In the genomic region with DNA sequence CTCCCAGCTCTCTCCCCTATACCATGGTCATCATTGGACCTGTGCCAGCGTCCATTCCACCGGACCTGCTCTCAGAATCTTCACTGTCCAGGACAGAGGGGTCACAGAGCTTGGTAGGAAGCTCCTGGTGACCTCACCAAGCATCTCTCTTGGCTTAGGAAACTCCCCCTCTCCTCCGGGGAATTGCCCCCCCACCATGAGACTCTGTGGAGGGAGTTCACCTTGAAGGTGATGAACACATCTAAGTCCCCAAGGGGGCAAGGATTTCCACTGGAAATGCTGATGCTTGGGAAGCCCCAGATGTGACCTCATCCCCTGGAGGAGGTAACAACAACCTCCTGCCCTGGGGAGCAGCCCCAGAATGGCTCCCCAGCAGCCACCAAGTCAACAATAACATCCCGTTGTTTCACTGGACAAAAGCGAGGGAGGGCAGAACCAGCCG, we compare ENCODE assay signal across 15 cellular contexts. TPM values are rescaled to one million over a fixed set of nuclear protein-coding genes. Genes with fewer than 3 reads are reported as not detected.
DNase-seq lines count a peak whose midpoint lies in the region; ATAC-seq, FAIRE-seq and TF ChIP-seq lines count a peak whose summit lies in the region.
"Had no signal": no experiment of that assay in that cellular context is flagged by ENCODE, and none has a peak within 500 bp of the region (broad histone marks: within the 10 kb centered on the region; RNA-seq: fewer than 3 reads in every experiment).

No MANE protein-coding gene starts in this region.

- H3K27me3 ChIP-seq in GM23248 (replicated peaks; ENCODE audit: insufficient read depth) (no peaks in the 10 kb centered on the region), K562 (ENCODE audit: control insufficient read depth in 2 of 2, insufficient read depth in 2 of 2, low read length in 2 of 2) (no peaks in the 10 kb centered on the region), parathyroid adenoma (ENCODE audit: control insufficient read depth, insufficient read depth, low read length) (no peaks in the 10 kb centered on the region), SJCRH30 (peaks cover 5% of the 10 kb centered on the region; the same call in 1 of the 2 replicates), SK-N-SH (ENCODE audit: insufficient read depth) (0 out of 2 replicates have a peak, but pooled peaks cover 4% of the 10 kb centered on the region)

- no peak for TF ChIP-seq CTCF in Calu3 (IDR thresholded peaks at IDR 0.05; ENCODE audit: unreplicated experiment)
- TF ChIP-seq CTCF in K562 (IDR thresholded peaks at IDR 0.05 in 2 of 3, conservative IDR thresholded peaks at IDR 0.05 in 1 of 3; ENCODE audit: insufficient read depth in 2 of 3, low read depth in 1 of 3, low read length in 3 of 3): no peak
- no peak for TF ChIP-seq CTCF in parathyroid adenoma (IDR thresholded peaks at IDR 0.05)
- no peak for TF ChIP-seq CTCF in SK-N-SH (IDR thresholded peaks at IDR 0.05)

- peaks cover 65% of the 10 kb centered on the region for H3K36me3 Mint-ChIP-seq in Calu3 (ENCODE audit: insufficient read depth, unreplicated experiment)
- H3K36me3 Mint-ChIP-seq: mesothelial cell of epicardium had no signal

- BruUV-seq in Calu3 (replicated peaks; lab: Mats Ljungman, UMichigan) (no TSS peak), K562 (replicated peaks; lab: Mats Ljungman, UMichigan) (no TSS peak)

- peaks cover 39% of the 10 kb centered on the region for H3F3A ChIP-seq in GM23248 (ENCODE audit: insufficient read depth)
- no peaks in the 10 kb centered on the region for H3F3A ChIP-seq in SK-N-SH (replicated peaks; ENCODE audit: insufficient read depth)

- H3K27ac ChIP-seq in GM23248 (peak overlapping the region; percentile 23; the same call in 1 of the 2 replicates), K562 (ENCODE audit: extremely low read depth, low read depth, low read length) (no peak overlapping the region), parathyroid adenoma (peak overlapping the region; percentile 84), SJCRH30 (no peak overlapping the region), SK-N-SH (ENCODE audit: low read depth in 2 of 2, low read length in 1 of 2) (no peak overlapping the region)

- peak overlapping the region; percentile 81 for H3K9ac ChIP-seq in GM23248
- peak overlapping the region in 1 of 2 experiments; percentile 70; a peak in 1 of 4 replicates for H3K9ac ChIP-seq in K562 (ENCODE audit: insufficient read depth in 1 of 2, low read depth in 2 of 2, low read length in 2 of 2)
- no peak overlapping the region for H3K9ac ChIP-seq in parathyroid adenoma
- no peak overlapping the region for H3K9ac ChIP-seq in SK-N-SH

- peaks cover 9% of the 10 kb centered on the region for H4K20me1 ChIP-seq in GM23248 (ENCODE audit: insufficient read depth)
- H4K20me1 ChIP-seq in K562 (replicated peaks; ENCODE audit: control insufficient read depth, insufficient read depth, low read length): peaks cover 31% of the 10 kb centered on the region
- H4K20me1 ChIP-seq in SK-N-SH (ENCODE audit: insufficient read depth): no peaks in the 10 kb centered on the region

- H3K9me2 ChIP-seq in GM23248 (ENCODE audit: insufficient read depth) (no peaks in the 10 kb centered on the region), SK-N-SH (no peaks in the 10 kb centered on the region)

- in situ Hi-C loops in GM23248 (cut with MboI) (no loop called here), K562 (cut with MboI) (no loop called here)

- H3K9me3 Mint-ChIP-seq in Calu3 (ENCODE audit: low read depth, unreplicated experiment): no peaks in the 10 kb centered on the region
- H3K9me3 Mint-ChIP-seq: H9; mesothelial cell of epicardium; T-helper 2 cell treated with Interferon-gamma antibody and Interleukin-4, amounts not matched to agents 5 μg/mL and 100 μg/mL, for 36 hours had no signal

- H2AFZ ChIP-seq in GM23248 (no peak overlapping the region), K562 (ENCODE audit: low read depth, low read length) (no peak overlapping the region), parathyroid adenoma (no peak overlapping the region), SK-N-SH (ENCODE audit: low read depth) (no peak overlapping the region)

- H3K9me1 ChIP-seq in K562 (ENCODE audit: control insufficient read depth, insufficient read depth, low read length): no peaks in the 10 kb centered on the region

- TF ChIP-seq EP300 in K562 (IDR thresholded peaks at IDR 0.05; ENCODE audit: low read length) (no peak), SK-N-SH (IDR thresholded peaks at IDR 0.05; ENCODE audit: borderline replicate concordance in 1 of 2, low read depth in 1 of 2, low read length in 1 of 2) (no peak)

- H3K4me2 ChIP-seq in GM23248 (ENCODE audit: unreplicated experiment): peak overlapping the region; percentile 83
- H3K4me2 ChIP-seq in K562 (ENCODE audit: insufficient read depth, low read length): no peak overlapping the region
- no peak overlapping the region for H3K4me2 ChIP-seq in parathyroid adenoma (ENCODE audit: low read length)
- H3K4me2 ChIP-seq in SK-N-SH: no peak overlapping the region

- no peak for ATAC-seq in K562

- POLR2A ChIA-PET in K562 (lab: Yijun Ruan, JAX): interaction anchor here (0.8 kb wide), 1 partner anchor 21 kb away, joined by 3 read pairs; no protein-coding TSS in a partner anchor
- POLR2A ChIA-PET in SK-N-SH (lab: Yijun Ruan, JAX): interaction anchor here (0.9 kb wide), 1 partner anchor 31 kb away, joined by 3 read pairs; the partner anchor contains the start of gene UBL7

- H3K9me3 ChIP-seq in GM23248 (ENCODE audit: low read depth): no peaks in the 10 kb centered on the region
- no peaks in the 10 kb centered on the region for H3K9me3 ChIP-seq in K562 (replicated peaks; ENCODE audit: control insufficient read depth, insufficient read depth, low read depth, low read length)
- H3K9me3 ChIP-seq in parathyroid adenoma (ENCODE audit: control insufficient read depth, low read length): no peaks in the 10 kb centered on the region
- no peaks in the 10 kb centered on the region for H3K9me3 ChIP-seq in SJCRH30 (replicated peaks)
- no peaks in the 10 kb centered on the region for H3K9me3 ChIP-seq in SK-N-SH

- H3K79me2 ChIP-seq in GM23248 (ENCODE audit: insufficient read depth) (peaks cover 92% of the 10 kb centered on the region), K562 (ENCODE audit: control insufficient read depth, insufficient read depth, low read length) (peaks cover 85% of the 10 kb centered on the region), parathyroid adenoma (peaks cover 3% of the 10 kb centered on the region), SK-N-SH (ENCODE audit: insufficient read depth) (no peaks in the 10 kb centered on the region)

- H3K4me3 Mint-ChIP-seq in Calu3 (ENCODE audit: low read depth, unreplicated experiment): peak overlapping the region; percentile 80
- H3K4me3 Mint-ChIP-seq: mesothelial cell of epicardium had no signal

- no peak overlapping the region for H3K27ac Mint-ChIP-seq in Calu3 (ENCODE audit: unreplicated experiment)
- H3K27ac Mint-ChIP-seq: H9, mesothelial cell of epicardium, progenitor cell of endocrine pancreas had no signal

- DNase-seq in Calu3: no peak
- peak; percentile 41 for DNase-seq in GM23248
- DNase-seq in K562 (ENCODE audit: extremely low read depth in 1 of 4, low spot score in 3 of 4): no peak
- no peak for DNase-seq in SKM-1 treated with dmso at 0.1 percent for 144 hours (lab: John Stamatoyannopoulos, UW; ENCODE audit: unreplicated experiment)
- DNase-seq in SJCRH30: no peak
- DNase-seq in SK-N-SH: no peak
- DNase-seq: H9; NCI-H1092 treated with DMSO at 0.1 percent for 48 hours; NCI-H446 treated with DMSO at 0.1 percent for 48 hours; stimulated activated CD4-positive, alpha-beta T cell treated with anti-CD3 and anti-CD28 coated beads, Interleukin-4, amount 100 ng/mL, for 4 hours had no signal

- no peak for TF ChIP-seq POLR2A in K562 (conservative IDR thresholded peaks at IDR 0.05)

- WGBS in GM23248 (ENCODE audit: low coverage in 1 of 2, low lambda C conversion rate in 2 of 2, missing lambda C conversion rate in 2 of 2), 2 experiments: 56 to 58% methylated on average over 5 to 6 of the region's 6 CpGs
- WGBS in K562 (ENCODE audit: insufficient coverage, low coverage, missing lambda C conversion rate): 39% methylated on average over 5 of the region's 6 CpGs
- WGBS in SK-N-SH (ENCODE audit: low lambda C conversion rate): 86% methylated on average over 4 of the region's 6 CpGs

- peak overlapping the region; percentile 100 for H3K4me3 ChIP-seq in GM23248
- H3K4me3 ChIP-seq in K562: no peak overlapping the region
- H3K4me3 ChIP-seq in parathyroid adenoma (ENCODE audit: low read depth, low read length): no peak overlapping the region
- H3K4me3 ChIP-seq in SJCRH30: no peak overlapping the region
- H3K4me3 ChIP-seq in SK-N-SH (ENCODE audit: low read depth in 2 of 2, low read length in 1 of 2): no peak overlapping the region

- TF ChIP-seq RAD21 in K562 (CRISPR knock-in tag; conservative IDR thresholded peaks at IDR 0.05 in 1 of 2, IDR thresholded peaks at IDR 0.05 in 1 of 2) (no peak), SK-N-SH (IDR thresholded peaks at IDR 0.05; ENCODE audit: low read length) (no peak)

- no peaks in the 10 kb centered on the region for H3K36me3 ChIP-seq in GM23248 (ENCODE audit: low read depth)
- H3K36me3 ChIP-seq in K562 (ENCODE audit: control insufficient read depth, insufficient read depth, low read length): peaks cover 31% of the 10 kb centered on the region; the same call in 2 of the 3 replicates
- H3K36me3 ChIP-seq in parathyroid adenoma (ENCODE audit: control insufficient read depth, insufficient read depth, low read length): no peaks in the 10 kb centered on the region
- no peaks in the 10 kb centered on the region for H3K36me3 ChIP-seq in SJCRH30
- no peaks in the 10 kb centered on the region for H3K36me3 ChIP-seq in SK-N-SH (replicated peaks in 1 of 2; ENCODE audit: control insufficient read depth in 1 of 2, insufficient read depth in 2 of 2, low read length in 1 of 2)

- FAIRE-seq in K562 (lab: Jason Lieb, UNC): no peak
- FAIRE-seq: RCC 7860 had no signal

- peaks cover 50% of the 10 kb centered on the region for H3K4me1 ChIP-seq in GM23248 (ENCODE audit: insufficient read depth)
- H3K4me1 ChIP-seq in K562 (replicated peaks in 1 of 2; ENCODE audit: control insufficient read depth in 2 of 2, insufficient read depth in 2 of 2, low read length in 2 of 2): peaks cover 65 to 82% of the 10 kb centered on the region in 2 experiments
- H3K4me1 ChIP-seq in parathyroid adenoma: peaks cover 36% of the 10 kb centered on the region
- peaks cover 7% of the 10 kb centered on the region for H3K4me1 ChIP-seq in SJCRH30
- H3K4me1 ChIP-seq in SK-N-SH (ENCODE audit: control insufficient read depth in 1 of 2, insufficient read depth in 2 of 2, low read depth in 1 of 2, low read length in 1 of 2): peaks cover 0 to 13% of the 10 kb centered on the region in 2 experiments; a peak in 1 of 4 replicates

- CTCF ChIA-PET in Calu3 (lab: Charles Lee): interaction anchor here (1.0 to 2.1 kb wide), 3 partner anchors 10 to 33 kb away, joined by 4 to 13 read pairs (median 5); no protein-coding TSS in a partner anchor
- CTCF ChIA-PET in K562 (lab: Yijun Ruan, JAX; ENCODE audit: low intra/inter-chr PET ratio): no interaction called here
- CTCF ChIA-PET in SK-N-SH (lab: Yijun Ruan, JAX): interaction anchor here (1.2 to 36.5 kb wide), 4 partner anchors 8 to 338 kb away, joined by 3 to 779 read pairs (median 4); partner anchors contain the start of gene CYP11A1

- no peaks in the 10 kb centered on the region for H3K27me3 Mint-ChIP-seq in Calu3 (ENCODE audit: unreplicated experiment)

- peaks cover 73% of the 10 kb centered on the region for H3K4me1 Mint-ChIP-seq in Calu3 (ENCODE audit: low read depth, unreplicated experiment)

- intact Hi-C loops in Calu3 (cut with micrococcal nuclease; ENCODE audit: unreplicated experiment): no loop called here
- intact Hi-C loops in K562 (cut with micrococcal nuclease): no loop called here

RNA-seq across cellular contexts. Expression of gene SEMA7A, which starts 3.2 kb away (rescaled TPM):
- 67.6 and 74.8 TPM in 2 replicates for total RNA-seq in Calu3 (2022)
- 132 and 151 TPM in 2 replicates for total RNA-seq in GM23248 (2014; rRNA removed; shearing (Covaris generic))
- 41.2 and 42.3 TPM in 2 replicates for polyA plus RNA-seq in GM23248 (2016; fragmentation: Nextera tagmentation; extraction: Ambion mirVana)
- total RNA-seq in K562 (2011; cell fraction: chromatin; rRNA removed; ENCODE audit: low replicate concordance): 17.2 and 52.5 TPM in 2 replicates
- 48.0 and 55.7 TPM in 2 replicates for total RNA-seq in K562 (2011; cell fraction: nucleolus; rRNA removed)
- total RNA-seq in K562 (2011; cell fraction: nucleoplasm; rRNA removed): 32.8 and 33.4 TPM in 2 replicates
- 4.8 and 5.7 TPM in 2 replicates for total RNA-seq in K562 (2014; rRNA removed)
- 1.7 and 3.3 TPM in 2 replicates for total RNA-seq in K562 (2014; rRNA removed; fragmentation: Illumina TruSeq; extraction: Trizol)
- total RNA-seq in K562 (2015; rRNA removed; fragmentation: Illumina TruSeq; extraction: Trizol): 6.1 and 6.6 TPM in 2 replicates
- total RNA-seq in K562 (2021): 6.2 and 6.8 TPM in 2 replicates
- polyA plus RNA-seq in K562 (2011; rRNA removed): 8.2 and 12.8 TPM in 2 replicates
- polyA plus RNA-seq in K562 (2011; cell fraction: cytosol; rRNA removed): 15.1 and 15.7 TPM in 2 replicates
- polyA plus RNA-seq in K562 (2011; cell fraction: nucleus; rRNA removed): 24.4 and 28.1 TPM in 2 replicates
- 12.7 and 16.6 TPM in 2 replicates for polyA plus RNA-seq in K562 (2012)
- polyA plus RNA-seq in K562 (2014; fragmentation: Illumina TruSeq; extraction: Trizol): 6.4 and 6.8 TPM in 2 replicates
- under 1 TPM in 1 of 2 experiments, not detected in 1; 0.04 TPM for polyA plus RNA-seq in K562 (2014; fragmentation: Nextera tagmentation; extraction: Ambion mirVana)
- 3.6 and 7.2 TPM in 2 replicates for polyA plus RNA-seq in K562 (2014; rRNA removed)
- polyA minus RNA-seq in K562 (2011; rRNA and poly(A)+ RNA removed): 7.0 and 9.6 TPM in 2 replicates
- 8.2 and 10.7 TPM in 2 replicates for polyA minus RNA-seq in K562 (2011; cell fraction: cytosol; rRNA and poly(A)+ RNA removed)
- polyA minus RNA-seq in K562 (2011; cell fraction: nucleus; rRNA and poly(A)+ RNA removed): 8.9 and 13.2 TPM in 2 replicates
- 2.6 and 2.8 TPM in 2 replicates for total RNA-seq in SJCRH30 (2014; rRNA removed; shearing (Covaris generic))
- 0.80 and 1.3 TPM in 2 replicates for polyA plus RNA-seq in SK-N-SH (2012; rRNA removed)
- polyA plus RNA-seq in SK-N-SH (2012; cell fraction: cytosol; rRNA removed): 0.50 and 0.92 TPM in 2 replicates
- 1.1 and 1.3 TPM in 2 replicates for polyA plus RNA-seq in SK-N-SH (2012; cell fraction: nucleus; rRNA removed)

RNA-seq across cellular contexts. Expression of gene UBL7, which starts 30.4 kb away (rescaled TPM):
- total RNA-seq in Calu3 (2022): 38.5 and 43.8 TPM in 2 replicates
- total RNA-seq in GM23248 (2014; rRNA removed; shearing (Covaris generic)): 70.4 and 74.2 TPM in 2 replicates
- polyA plus RNA-seq in GM23248 (2016; fragmentation: Nextera tagmentation; extraction: Ambion mirVana): 78.6 and 79.1 TPM in 2 replicates
- total RNA-seq in K562 (2011; cell fraction: chromatin; rRNA removed; ENCODE audit: low replicate concordance): 9.1 and 12.8 TPM in 2 replicates
- 12.8 and 16.2 TPM in 2 replicates for total RNA-seq in K562 (2011; cell fraction: nucleolus; rRNA removed)
- total RNA-seq in K562 (2011; cell fraction: nucleoplasm; rRNA removed): 10.7 and 15.0 TPM in 2 replicates
- total RNA-seq in K562 (2014; rRNA removed): 36.6 and 79.6 TPM in 2 replicates
- 26.2 and 29.3 TPM in 2 replicates for total RNA-seq in K562 (2014; rRNA removed; fragmentation: Illumina TruSeq; extraction: Trizol)
- 31.1 and 32.4 TPM in 2 replicates for total RNA-seq in K562 (2015; rRNA removed; fragmentation: Illumina TruSeq; extraction: Trizol)
- 51.7 and 65.5 TPM in 2 replicates for total RNA-seq in K562 (2021)
- 63.4 and 64.7 TPM in 2 replicates for polyA plus RNA-seq in K562 (2011; rRNA removed)
- polyA plus RNA-seq in K562 (2011; cell fraction: cytosol; rRNA removed): 107 and 180 TPM in 2 replicates
- 29.7 and 35.7 TPM in 2 replicates for polyA plus RNA-seq in K562 (2011; cell fraction: nucleus; rRNA removed)
- 41.6 and 62.1 TPM in 2 replicates for polyA plus RNA-seq in K562 (2012)
- 52.8 and 65.0 TPM in 2 replicates for polyA plus RNA-seq in K562 (2014; fragmentation: Illumina TruSeq; extraction: Trizol)
- 10 to 100 TPM; 19.2 to 44.9 TPM for polyA plus RNA-seq in K562 (2014; fragmentation: Nextera tagmentation; extraction: Ambion mirVana)
- polyA plus RNA-seq in K562 (2014; rRNA removed): 47.8 and 70.3 TPM in 2 replicates
- 40.5 and 52.2 TPM in 2 replicates for polyA minus RNA-seq in K562 (2011; rRNA and poly(A)+ RNA removed)
- 40.3 and 40.8 TPM in 2 replicates for polyA minus RNA-seq in K562 (2011; cell fraction: cytosol; rRNA and poly(A)+ RNA removed)
- polyA minus RNA-seq in K562 (2011; cell fraction: nucleus; rRNA and poly(A)+ RNA removed): 8.6 and 10.9 TPM in 2 replicates
- total RNA-seq in SJCRH30 (2014; rRNA removed; shearing (Covaris generic)): 71.9 and 77.1 TPM in 2 replicates
- polyA plus RNA-seq in SK-N-SH (2012; rRNA removed): 81.1 and 89.7 TPM in 2 replicates
- polyA plus RNA-seq in SK-N-SH (2012; cell fraction: cytosol; rRNA removed): 60.5 and 70.6 TPM in 2 replicates
- 33.2 and 36.5 TPM in 2 replicates for polyA plus RNA-seq in SK-N-SH (2012; cell fraction: nucleus; rRNA removed)

Comparison
In these comparisons a context has a peak if more than half of its experiments do, and no peak if none do; other contexts are left out.
1. H3K27ac ChIP-seq: peak in GM23248 (single experiment) and parathyroid adenoma (single experiment); none in K562 (single experiment), SJCRH30 (single experiment) and SK-N-SH (0 of 2).